Comparison of ENCODE assay signal across 20 cellular contexts in genomic region chr6:131751012-131751715, GRCh38. TPM values are rescaled to one million over a fixed set of nuclear protein-coding genes. Genes with fewer than 3 reads are reported as not detected.
"Had no signal": no experiment of that assay in that cellular context is flagged by ENCODE, and none has a peak within 500 bp of the region (broad histone marks: within the 10 kb centered on the region; RNA-seq: fewer than 3 reads in every experiment).

No MANE protein-coding gene starts in this region.

RNA-seq across cellular contexts. Expression of gene CTAGE9, which starts 40.3 kb away (rescaled TPM):
- total RNA-seq: naive thymus-derived CD8-positive, alpha-beta T cell; natural killer cell treated with Interleukin-12 subunit alpha and Interleukin-12 subunit beta and Interleukin-15 and Interleukin-18, amount 100 ng/mL, for 72 hours; neural crest cell; occipital lobe; osteocyte; pancreas; posterior vena cava; prostate gland; pulmonary artery endothelial cell; right atrium auricular region; sciatic nerve; subcutaneous adipose tissue; temporal lobe; thoracic aorta; tibial nerve; upper lobe of left lung; ureter; vagina had no signal
- polyA plus RNA-seq: naive thymus-derived CD8-positive, alpha-beta T cell; pancreas; stomach had no signal

RNA-seq across cellular contexts. Expression of gene OR2A4, which starts 50.0 kb away (rescaled TPM):
- total RNA-seq: naive thymus-derived CD8-positive, alpha-beta T cell; neural crest cell; occipital lobe; osteocyte; pancreas; posterior vena cava; prostate gland; pulmonary artery endothelial cell; right atrium auricular region; sciatic nerve; temporal lobe; thoracic aorta; thyroid gland; tibial nerve; ureter; vagina had no signal
- polyA plus RNA-seq: naive thymus-derived CD8-positive, alpha-beta T cell; stomach had no signal

RNA-seq across cellular contexts. Expression of gene ENPP1, which starts 56.7 kb away (rescaled TPM):
- polyA plus RNA-seq: naive thymus-derived CD8-positive, alpha-beta T cell had no signal
